Comparison of ENCODE assay signal across 8 cellular contexts in the genomic region with DNA sequence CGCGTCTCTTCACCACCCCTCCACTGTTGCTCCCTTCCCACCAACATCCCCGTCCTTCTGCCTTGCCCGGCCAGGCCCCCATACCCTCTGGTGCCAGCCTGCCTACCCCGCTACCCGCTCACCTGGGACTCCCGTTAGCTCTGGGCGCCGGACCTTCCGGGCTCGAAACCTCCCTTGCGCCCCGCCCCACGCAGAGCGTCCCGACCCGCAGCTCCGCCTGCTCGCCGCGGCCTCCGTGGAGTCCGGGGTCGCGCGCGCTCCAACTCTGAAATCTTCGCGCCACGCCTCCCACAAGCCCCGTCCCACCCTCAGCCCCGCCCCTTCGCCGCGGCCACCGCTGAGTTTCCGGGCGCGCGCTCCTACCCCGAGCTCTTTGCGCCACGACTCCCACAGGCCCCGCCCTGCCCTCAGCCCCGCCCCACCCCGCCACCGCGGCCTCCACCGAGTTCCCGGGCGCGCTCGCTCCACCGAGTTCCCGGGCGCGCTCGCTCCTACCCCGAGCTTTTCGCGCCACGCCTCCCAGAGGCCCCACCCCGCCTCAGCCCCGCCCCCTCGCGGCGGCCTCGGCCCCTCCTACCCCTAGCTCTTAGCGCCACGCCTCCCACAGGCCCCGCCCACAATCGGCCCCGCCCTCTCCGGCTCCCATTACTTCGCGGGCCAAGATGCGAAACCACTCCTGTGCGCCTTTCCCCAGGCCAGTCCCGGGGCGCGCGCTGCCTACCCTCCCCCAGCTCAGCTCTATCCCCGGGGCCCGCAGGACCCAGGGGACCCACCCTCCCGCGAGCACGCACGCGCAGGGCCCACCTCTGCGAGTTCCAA. TPM values are rescaled to one million over a fixed set of nuclear protein-coding genes. Genes with fewer than 3 reads are reported as not detected.
DNase-seq lines count a peak whose midpoint lies in the region; ATAC-seq and TF ChIP-seq lines count a peak whose summit lies in the region.

A gene (minus strand): TSS at position 267 of the 819 bp plus-strand sequence. CDS start 5,617 bp downstream, outside the sequence.

- no peak within 1 kb of the TSS for H2BK120ac ChIP-seq in H9 (ENCODE audit: low read depth, low read length, poor library complexity, severe bottlenecking)

- peaks cover 47 to 59% of the 10 kb centered on the region in 2 experiments for H3K4me1 Mint-ChIP-seq in H9
- peaks cover 58% of the 10 kb centered on the region for H3K4me1 Mint-ChIP-seq in stimulated activated naive CD8-positive, alpha-beta T cell treated with anti-CD3 and anti-CD28 coated beads, Interleukin-15, amount 100 ng/mL, for 72 hours

- H4K91ac ChIP-seq in H9 (ENCODE audit: insufficient read length, low read depth, low read length): no peak within 1 kb of the TSS

- no CpG with 5 or more reads among the region's 90 CpGs for WGBS in H9 (ENCODE audit: extremely low coverage, insufficient read length, low lambda C conversion rate)

- H3K18ac ChIP-seq in H9 (ENCODE audit: insufficient read length, low read depth, low read length): no peak within 1 kb of the TSS

- H3K9me3 ChIP-seq in ES-I3 (ENCODE audit: control insufficient read depth, insufficient read depth, low read length) (no peaks in the 10 kb centered on the region), H9 (ENCODE audit: control insufficient read depth, low read depth, low read length) (no peaks in the 10 kb centered on the region), neural cell (ENCODE audit: low read length) (no peaks in the 10 kb centered on the region)

- no peak for TF ChIP-seq EP300 in neural cell (conservative IDR thresholded peaks at IDR 0.05; ENCODE audit: poor library complexity, severe bottlenecking)

- H3K9ac ChIP-seq in ES-I3 (ENCODE audit: low read depth, low read length): peak within 1 kb of the TSS; percentile 91
- no peak within 1 kb of the TSS for H3K9ac ChIP-seq in H9 (ENCODE audit: extremely low read depth, insufficient read length, low read length)
- H3K9ac ChIP-seq in neural cell (ENCODE audit: low read length): peak within 1 kb of the TSS; percentile 73

- DNase-seq in H9: peak; percentile 95
- peak; percentile 92 for DNase-seq in M059J (ENCODE audit: low read depth)
- DNase-seq in activated effector memory CD4-positive, alpha-beta T cell treated with anti-CD3 and anti-CD28 coated beads, Interleukin-2, amount 50 U/mL, for 16 hours: peak; percentile 100
- DNase-seq in fibroblast of the aortic adventitia (ENCODE audit: low read depth): peak; percentile 96
- peak; percentile 98 to 100 for DNase-seq in stimulated activated naive CD8-positive, alpha-beta T cell treated with anti-CD3 and anti-CD28 coated beads, Interleukin-15, amount 100 ng/mL, for 72 hours

- H3K36me3 Mint-ChIP-seq in H9 (ENCODE audit: insufficient read depth in 1 of 3, low read depth in 3 of 3): peaks cover 0 to 9% (median 0%) of the 10 kb centered on the region in 3 experiments; a peak in 3 of 7 replicates

- peak within 1 kb of the TSS; percentile 83 for H3K14ac ChIP-seq in H9 (ENCODE audit: insufficient read depth, low read length)

- H3K79me2 ChIP-seq in H9 (ENCODE audit: insufficient read depth, low read length): no peaks in the 10 kb centered on the region; the same call in 1 of the 2 replicates
- peaks cover 27% of the 10 kb centered on the region for H3K79me2 ChIP-seq in neural cell (replicated peaks; ENCODE audit: insufficient read depth, low read length)

- peak; percentile 84 for TF ChIP-seq POLR2A in Raji (IDR thresholded peaks at IDR 0.05; ENCODE audit: insufficient read depth, low read depth, low read length)

- no peaks in the 10 kb centered on the region; the same call in none of the 2 replicates for H3K27me3 Mint-ChIP-seq in H9 (ENCODE audit: low read depth)
- H3K27me3 Mint-ChIP-seq in stimulated activated naive CD8-positive, alpha-beta T cell treated with anti-CD3 and anti-CD28 coated beads, Interleukin-15, amount 100 ng/mL, for 72 hours: no peaks in the 10 kb centered on the region

- H3K4me3 ChIP-seq in fibroblast of the aortic adventitia (ENCODE audit: low read depth, low read length): peak within 1 kb of the TSS; percentile 99
- peak within 1 kb of the TSS; percentile 93 for H3K4me3 ChIP-seq in neural cell (ENCODE audit: low read length)

- no peak within 1 kb of the TSS for H2AK5ac ChIP-seq in H9 (ENCODE audit: insufficient read length, low read length)

- no peak within 1 kb of the TSS for H3T11ph ChIP-seq in H9 (ENCODE audit: low read length)

- TF ChIP-seq RAD21 in neural cell (conservative IDR thresholded peaks at IDR 0.05): peak; percentile 26

- H3K4me3 Mint-ChIP-seq in H9: peak within 1 kb of the TSS; percentile 91 to 97
- H3K4me3 Mint-ChIP-seq in stimulated activated naive CD8-positive, alpha-beta T cell treated with anti-CD3 and anti-CD28 coated beads, Interleukin-15, amount 100 ng/mL, for 72 hours: peak within 1 kb of the TSS; percentile 91 to 98

- TF ChIP-seq CTCF in H9 (conservative IDR thresholded peaks at IDR 0.05) (no peak), fibroblast of the aortic adventitia (IDR thresholded peaks at IDR 0.05; ENCODE audit: insufficient read depth, low read length) (no peak), neural cell (IDR thresholded peaks at IDR 0.05; ENCODE audit: poor library complexity, severe bottlenecking) (no peak)

- peak within 1 kb of the TSS; percentile 51 to 87 (median 85); a peak in 5 of 7 replicates for H3K27ac Mint-ChIP-seq in H9
- H3K27ac Mint-ChIP-seq in stimulated activated naive CD8-positive, alpha-beta T cell treated with anti-CD3 and anti-CD28 coated beads, Interleukin-15, amount 100 ng/mL, for 72 hours: peak within 1 kb of the TSS; percentile 93 to 97

- H3K9me3 Mint-ChIP-seq in H9: no peaks in the 10 kb centered on the region
- H3K9me3 Mint-ChIP-seq in stimulated activated naive CD8-positive, alpha-beta T cell treated with anti-CD3 and anti-CD28 coated beads, Interleukin-15, amount 100 ng/mL, for 72 hours: no peaks in the 10 kb centered on the region

- H3K9me2 ChIP-seq in neural cell (ENCODE audit: insufficient read depth, low read length): no peaks in the 10 kb centered on the region

- no peak within 1 kb of the TSS for H4K5ac ChIP-seq in H9 (ENCODE audit: insufficient read length, low read depth, low read length)

- H4K20me1 ChIP-seq in H9 (ENCODE audit: control insufficient read depth, insufficient read depth, insufficient read length) (no peaks in the 10 kb centered on the region), neural cell (ENCODE audit: insufficient read depth) (no peaks in the 10 kb centered on the region)

- H3K27ac ChIP-seq in H9 (ENCODE audit: insufficient read length, low read depth, low read length) (no peak within 1 kb of the TSS), neural cell (ENCODE audit: low read length) (peak within 1 kb of the TSS; percentile 14)

- no peak within 1 kb of the TSS for H3K56ac ChIP-seq in H9 (ENCODE audit: insufficient read length, low read depth, low read length)

- H3K23ac ChIP-seq in H9 (ENCODE audit: insufficient read length, low read depth, low read length): no peak within 1 kb of the TSS

- H3K27me3 ChIP-seq in H9 (ENCODE audit: insufficient read depth, low read length) (no peaks in the 10 kb centered on the region), neural cell (ENCODE audit: insufficient read depth, low read depth, low read length) (no peaks in the 10 kb centered on the region)

- H3K4me1 ChIP-seq in ES-I3 (ENCODE audit: insufficient read depth, low read length): peaks cover 15% of the 10 kb centered on the region; the same call in 1 of the 2 replicates
- peaks cover 5% of the 10 kb centered on the region for H3K4me1 ChIP-seq in H9 (ENCODE audit: insufficient read depth, low read length)

- no peak within 1 kb of the TSS for H2BK15ac ChIP-seq in H9 (ENCODE audit: low read depth, low read length)

- peak within 1 kb of the TSS; percentile 94 for H3K4me2 ChIP-seq in H9 (ENCODE audit: insufficient read depth, insufficient read length, low read length)
- peak within 1 kb of the TSS; percentile 34 for H3K4me2 ChIP-seq in neural cell (ENCODE audit: low read length)

- H4K8ac ChIP-seq in H9 (replicated peaks; ENCODE audit: insufficient read length, low read depth, low read length): no peak within 1 kb of the TSS

- H2AFZ ChIP-seq in H9 (ENCODE audit: low read length) (no peak within 1 kb of the TSS), neural cell (ENCODE audit: low read depth, low read length) (peak within 1 kb of the TSS; percentile 84)

- no peaks in the 10 kb centered on the region for H3F3A ChIP-seq in neural cell (ENCODE audit: insufficient read depth, low read length, poor library complexity, severe bottlenecking)

- ATAC-seq in stimulated activated naive CD8-positive, alpha-beta T cell treated with anti-CD3 and anti-CD28 coated beads, Interleukin-15, amount 100 ng/mL, for 72 hours: peak; percentile 85

- H2BK12ac ChIP-seq in H9 (ENCODE audit: insufficient read length, low read depth, low read length): no peak within 1 kb of the TSS

- H3K36me3 ChIP-seq in ES-I3 (ENCODE audit: insufficient read depth, low read length): no peaks in the 10 kb centered on the region; the same call in 1 of the 2 replicates
- no peaks in the 10 kb centered on the region for H3K36me3 ChIP-seq in neural cell (ENCODE audit: insufficient read depth, low read length)

- peaks cover 13% of the 10 kb centered on the region for H3K23me2 ChIP-seq in H9 (ENCODE audit: insufficient read length, low read depth, low read length, poor library complexity, severe bottlenecking)

- no peak within 1 kb of the TSS for H2BK5ac ChIP-seq in H9 (ENCODE audit: insufficient read length, low read length)

- no peak within 1 kb of the TSS for H3K4ac ChIP-seq in H9 (ENCODE audit: low read depth, low read length)

- H3K79me1 ChIP-seq in H9 (ENCODE audit: insufficient read depth, low read depth, low read length, poor library complexity, severe bottlenecking): no peaks in the 10 kb centered on the region

- H2BK20ac ChIP-seq in H9 (ENCODE audit: low read depth, low read length, poor library complexity, severe bottlenecking): no peak within 1 kb of the TSS

TF ChIP-seq in neural cell, 6 proteins besides CTCF, POLR2A, EP300 and RAD21:
- TF ChIP-seq MXI1 (conservative IDR thresholded peaks at IDR 0.05; ENCODE audit: poor library complexity, severe bottlenecking) (peak; percentile 78), POLR2AphosphoS5 (IDR thresholded peaks at IDR 0.05) (peak; percentile 44), SMC3 (conservative IDR thresholded peaks at IDR 0.05; ENCODE audit: poor library complexity) (no peak), TAF1 (IDR thresholded peaks at IDR 0.05; ENCODE audit: low read depth) (no peak)
TF ChIP-seq in neural cell: peak in this region for 2.

RNA-seq across cellular contexts. Expression of the gene that starts here (rescaled TPM):
- total RNA-seq in H9 (2021) (33.6 and 36.8 TPM in 2 replicates), fibroblast of the aortic adventitia (ENCODE audit: low replicate concordance) (20.8 and 53.4 TPM in 2 replicates)
- total RNA-seq in M059J (2014; rRNA removed; shearing (Covaris generic)): 62.7 and 95.9 TPM in 2 replicates
- 92.4 and 106 TPM in 2 replicates for polyA plus RNA-seq in neural cell
- 37.5 and 40.7 TPM in 2 replicates for polyA minus RNA-seq in neural cell
